Comparison of ENCODE assay signal across 12 cellular contexts in genomic region chrX:136214551-136214950, GRCh38.
DNase-seq lines count a peak whose midpoint lies in the region; ATAC-seq, FAIRE-seq and TF ChIP-seq lines count a peak whose summit lies in the region.
"Had no signal": no experiment of that assay in that cellular context is flagged by ENCODE, and none has a peak within 500 bp of the region (broad histone marks: within the 10 kb centered on the region; RNA-seq: fewer than 3 reads in every experiment).

No MANE protein-coding gene starts in this region.

- H3K36me3 ChIP-seq in adipocyte (ENCODE audit: control insufficient read depth, insufficient read depth, low read length, severe bottlenecking) (peaks cover 46% of the 10 kb centered on the region), subcutaneous abdominal adipose tissue (ENCODE audit: control insufficient read depth in 5 of 5, insufficient read depth in 5 of 5, low read length in 5 of 5) (peaks cover 7 to 33% (median 12%) of the 10 kb centered on the region in 5 donors)
- H3K36me3 ChIP-seq: ovary had no signal

- peak overlapping the region; percentile 80 for H3K9ac ChIP-seq in adipocyte (ENCODE audit: low read length)
- H3K9ac ChIP-seq in subcutaneous abdominal adipose tissue (ENCODE audit: low read length in 5 of 5), result no peak overlapping the region

- H3K27ac ChIP-seq in subcutaneous abdominal adipose tissue (ENCODE audit: low read depth, low read length), result peak overlapping the region; percentile 54
- H3K27ac ChIP-seq: ovary had no signal

- FAIRE-seq in H54 (lab: Jason Lieb, UNC), result peak; percentile 65

- H3K4me1 ChIP-seq in adipocyte (ENCODE audit: control insufficient read depth, insufficient read depth, low read length) (peaks cover 47% of the 10 kb centered on the region), subcutaneous abdominal adipose tissue (ENCODE audit: control insufficient read depth in 5 of 5, insufficient read depth in 5 of 5, low read length in 5 of 5) (peaks cover 3 to 19% (median 18%) of the 10 kb centered on the region in 5 donors)

- DNase-seq in H54 (ENCODE audit: insufficient read length, low spot score) (peak; percentile 39), adipocyte (ENCODE audit: low read depth) (peak; percentile 69), islet precursor cell (peak; percentile 91)
- no peak for DNase-seq in effector CD4-positive, alpha-beta T cell
- DNase-seq: head of caudate nucleus; ovary; stimulated activated CD8-positive, alpha-beta memory T cell treated with anti-CD3 and anti-CD28 coated beads, Interleukin-4, amount 100 ng/mL, for 48 hours; T-helper 9 cell had no signal

- TF ChIP-seq POLR2A in H54 (IDR thresholded peaks at IDR 0.05; ENCODE audit: low read depth, low read length), result no peak

- H3K27me3 ChIP-seq in adipocyte (replicated peaks; ENCODE audit: control insufficient read depth, insufficient read depth, low read length) (peaks cover under 1% of the 10 kb centered on the region), subcutaneous abdominal adipose tissue (ENCODE audit: control insufficient read depth in 5 of 5, insufficient read depth in 4 of 5, low read length in 5 of 5) (peaks cover 0 to 21% (median 6%) of the 10 kb centered on the region in 5 donors)
- H3K27me3 ChIP-seq: ovary had no signal

- ATAC-seq in GM21737 (IDR thresholded peaks at IDR 0.05; ENCODE audit: unreplicated experiment) (no peak), HG02571 (IDR thresholded peaks at IDR 0.05; ENCODE audit: unreplicated experiment) (no peak), HG03571 (IDR thresholded peaks at IDR 0.05; ENCODE audit: unreplicated experiment) (no peak)

- no peaks in the 10 kb centered on the region for H3K9me3 ChIP-seq in adipocyte (ENCODE audit: control insufficient read depth, low read length)
- H3K9me3 ChIP-seq in subcutaneous abdominal adipose tissue (ENCODE audit: control insufficient read depth in 5 of 5, low read length in 5 of 5), result no peaks in the 10 kb centered on the region
- H3K9me3 ChIP-seq: ovary had no signal

- H3K4me3 ChIP-seq in adipocyte (ENCODE audit: low read length) (no peak overlapping the region), subcutaneous abdominal adipose tissue (ENCODE audit: low read depth in 1 of 5, low read length in 5 of 5) (peak overlapping the region in 1 of 5 donors; percentile 1)
- H3K4me3 ChIP-seq: ovary had no signal
